ENCODE assay signal across 1 cellular context in the genomic region with DNA sequence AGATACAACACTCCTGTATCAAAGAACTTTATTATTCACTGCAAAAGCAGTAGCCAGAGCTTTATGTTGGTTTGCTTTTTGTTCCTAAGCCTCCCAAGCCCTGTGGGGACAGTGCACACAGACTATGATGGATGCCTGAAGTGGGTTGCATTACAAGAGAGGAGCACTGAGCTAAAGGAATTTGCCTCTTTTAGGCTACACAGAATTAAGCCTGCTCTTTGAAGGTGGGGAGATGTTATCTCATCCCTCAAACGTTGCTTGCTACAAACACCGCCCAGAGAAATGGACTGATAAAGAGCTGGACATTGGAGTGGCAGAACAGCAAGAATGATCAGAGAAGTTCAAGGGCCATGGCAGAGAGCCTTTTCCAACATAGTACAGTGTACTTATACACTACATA.
TF ChIP-seq lines count a peak whose summit lies in the region.

No MANE protein-coding gene starts in this region.

TF ChIP-seq in K562, 482 proteins besides CTCF, POLR2A, EP300 and RAD21 (continued from another document and continues in another):
- TF ChIP-seq MYNN (IDR thresholded peaks at IDR 0.05) (no peak), MYNN (CRISPR knock-in tag; IDR thresholded peaks at IDR 0.05) (no peak), ZBTB40 (IDR thresholded peaks at IDR 0.05) (peak; percentile 89), ZBTB40 (CRISPR knock-in tag; IDR thresholded peaks at IDR 0.05) (peak; percentile 42; the same call in 1 of the 2 replicates), SMARCE1 (IDR thresholded peaks at IDR 0.05) (0 out of 2 replicates have a peak, but pooled peaks have one; percentile 41), KAT7 (CRISPR knock-in tag; IDR thresholded peaks at IDR 0.05; ENCODE audit: borderline replicate concordance) (no peak), PML (IDR thresholded peaks at IDR 0.05; ENCODE audit: low read length) (no peak), SMC3 (conservative IDR thresholded peaks at IDR 0.05; ENCODE audit: insufficient read depth, low read depth, low read length) (no peak), DEAF1 (CRISPR knock-in tag; IDR thresholded peaks at IDR 0.05) (no peak), FOXA1 (IDR thresholded peaks at IDR 0.05; ENCODE audit: borderline replicate concordance) (no peak), XRCC5 (IDR thresholded peaks at IDR 0.05; ENCODE audit: low read depth, low read length) (no peak), NCOR1 (IDR thresholded peaks at IDR 0.05) (no peak), MEF2D (tag; conservative IDR thresholded peaks at IDR 0.05; ENCODE audit: low read depth) (no peak), RNF2 (IDR thresholded peaks at IDR 0.05) (no peak), ZNF143 (CRISPR knock-in tag; IDR thresholded peaks at IDR 0.05) (no peak), LARP7 (IDR thresholded peaks at IDR 0.05) (no peak), CHCHD3 (CRISPR knock-in tag; IDR thresholded peaks at IDR 0.05) (no peak), ATF1 (CRISPR knock-in tag; IDR thresholded peaks at IDR 0.05) (no peak), ATF1 (tag; IDR thresholded peaks at IDR 0.05) (0 out of 2 replicates have a peak, but pooled peaks have one; percentile 22), ZNF408 (CRISPR knock-in tag; IDR thresholded peaks at IDR 0.05; ENCODE audit: low read depth) (no peak), SP2 (IDR thresholded peaks at IDR 0.05; ENCODE audit: extremely low read depth, low read depth, low read length, poor library complexity, severe bottlenecking) (no peak), LCOR (CRISPR knock-in tag; IDR thresholded peaks at IDR 0.05) (no peak), NUFIP1 (IDR thresholded peaks at IDR 0.05; ENCODE audit: partially characterized antibody) (no peak), E2F5 (CRISPR knock-in tag; IDR thresholded peaks at IDR 0.05) (no peak), ZKSCAN3 (CRISPR knock-in tag; IDR thresholded peaks at IDR 0.05) (no peak), CEBPG (CRISPR knock-in tag; IDR thresholded peaks at IDR 0.05) (no peak), CEBPG (tag; conservative IDR thresholded peaks at IDR 0.05 in 1 of 2, IDR thresholded peaks at IDR 0.05 in 1 of 2) (no peak), GATA2 (CRISPR knock-in tag; IDR thresholded peaks at IDR 0.05) (peak; percentile 60), GATAD2B (IDR thresholded peaks at IDR 0.05; ENCODE audit: borderline replicate concordance) (no peak), ARID1B (IDR thresholded peaks at IDR 0.05) (0 out of 2 replicates have a peak, but pooled peaks have one; percentile 14), CEBPZ (IDR thresholded peaks at IDR 0.05; ENCODE audit: borderline replicate concordance, low read depth, low read length) (no peak), ELF4 (CRISPR knock-in tag; IDR thresholded peaks at IDR 0.05) (no peak), RFX5 (IDR thresholded peaks at IDR 0.05; ENCODE audit: low read depth, low read length) (no peak), FUS (optimal IDR thresholded peaks at IDR 0.05; ENCODE audit: low read depth, low read length) (no peak), CTBP1 (IDR thresholded peaks at IDR 0.05; ENCODE audit: borderline replicate concordance) (peak; percentile 48; the same call in 1 of the 2 replicates), SIN3B (IDR thresholded peaks at IDR 0.05; ENCODE audit: low read depth) (no peak)
- TF ChIP-seq, protein P1, sequence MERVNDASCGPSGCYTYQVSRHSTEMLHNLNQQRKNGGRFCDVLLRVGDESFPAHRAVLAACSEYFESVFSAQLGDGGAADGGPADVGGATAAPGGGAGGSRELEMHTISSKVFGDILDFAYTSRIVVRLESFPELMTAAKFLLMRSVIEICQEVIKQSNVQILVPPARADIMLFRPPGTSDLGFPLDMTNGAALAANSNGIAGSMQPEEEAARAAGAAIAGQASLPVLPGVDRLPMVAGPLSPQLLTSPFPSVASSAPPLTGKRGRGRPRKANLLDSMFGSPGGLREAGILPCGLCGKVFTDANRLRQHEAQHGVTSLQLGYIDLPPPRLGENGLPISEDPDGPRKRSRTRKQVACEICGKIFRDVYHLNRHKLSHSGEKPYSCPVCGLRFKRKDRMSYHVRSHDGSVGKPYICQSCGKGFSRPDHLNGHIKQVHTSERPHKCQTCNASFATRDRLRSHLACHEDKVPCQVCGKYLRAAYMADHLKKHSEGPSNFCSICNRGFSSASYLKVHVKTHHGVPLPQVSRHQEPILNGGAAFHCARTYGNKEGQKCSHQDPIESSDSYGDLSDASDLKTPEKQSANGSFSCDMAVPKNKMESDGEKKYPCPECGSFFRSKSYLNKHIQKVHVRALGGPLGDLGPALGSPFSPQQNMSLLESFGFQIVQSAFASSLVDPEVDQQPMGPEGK (CRISPR knock-in tag; IDR thresholded peaks at IDR 0.05; ENCODE audit: borderline replicate concordance), result no peak
- TF ChIP-seq, protein P2, sequence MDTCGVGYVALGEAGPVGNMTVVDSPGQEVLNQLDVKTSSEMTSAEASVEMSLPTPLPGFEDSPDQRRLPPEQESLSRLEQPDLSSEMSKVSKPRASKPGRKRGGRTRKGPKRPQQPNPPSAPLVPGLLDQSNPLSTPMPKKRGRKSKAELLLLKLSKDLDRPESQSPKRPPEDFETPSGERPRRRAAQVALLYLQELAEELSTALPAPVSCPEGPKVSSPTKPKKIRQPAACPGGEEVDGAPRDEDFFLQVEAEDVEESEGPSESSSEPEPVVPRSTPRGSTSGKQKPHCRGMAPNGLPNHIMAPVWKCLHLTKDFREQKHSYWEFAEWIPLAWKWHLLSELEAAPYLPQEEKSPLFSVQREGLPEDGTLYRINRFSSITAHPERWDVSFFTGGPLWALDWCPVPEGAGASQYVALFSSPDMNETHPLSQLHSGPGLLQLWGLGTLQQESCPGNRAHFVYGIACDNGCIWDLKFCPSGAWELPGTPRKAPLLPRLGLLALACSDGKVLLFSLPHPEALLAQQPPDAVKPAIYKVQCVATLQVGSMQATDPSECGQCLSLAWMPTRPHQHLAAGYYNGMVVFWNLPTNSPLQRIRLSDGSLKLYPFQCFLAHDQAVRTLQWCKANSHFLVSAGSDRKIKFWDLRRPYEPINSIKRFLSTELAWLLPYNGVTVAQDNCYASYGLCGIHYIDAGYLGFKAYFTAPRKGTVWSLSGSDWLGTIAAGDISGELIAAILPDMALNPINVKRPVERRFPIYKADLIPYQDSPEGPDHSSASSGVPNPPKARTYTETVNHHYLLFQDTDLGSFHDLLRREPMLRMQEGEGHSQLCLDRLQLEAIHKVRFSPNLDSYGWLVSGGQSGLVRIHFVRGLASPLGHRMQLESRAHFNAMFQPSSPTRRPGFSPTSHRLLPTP (IDR thresholded peaks at IDR 0.05; ENCODE audit: borderline replicate concordance, extremely low read depth, insufficient read length), result no peak
- TF ChIP-seq, protein P3, sequence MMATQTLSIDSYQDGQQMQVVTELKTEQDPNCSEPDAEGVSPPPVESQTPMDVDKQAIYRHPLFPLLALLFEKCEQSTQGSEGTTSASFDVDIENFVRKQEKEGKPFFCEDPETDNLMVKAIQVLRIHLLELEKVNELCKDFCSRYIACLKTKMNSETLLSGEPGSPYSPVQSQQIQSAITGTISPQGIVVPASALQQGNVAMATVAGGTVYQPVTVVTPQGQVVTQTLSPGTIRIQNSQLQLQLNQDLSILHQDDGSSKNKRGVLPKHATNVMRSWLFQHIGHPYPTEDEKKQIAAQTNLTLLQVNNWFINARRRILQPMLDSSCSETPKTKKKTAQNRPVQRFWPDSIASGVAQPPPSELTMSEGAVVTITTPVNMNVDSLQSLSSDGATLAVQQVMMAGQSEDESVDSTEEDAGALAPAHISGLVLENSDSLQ (IDR thresholded peaks at IDR 0.05), result peak; percentile 27; the same call in 1 of the 2 replicates
